19 cellular contexts compared by ENCODE assay signal in the genomic region with DNA sequence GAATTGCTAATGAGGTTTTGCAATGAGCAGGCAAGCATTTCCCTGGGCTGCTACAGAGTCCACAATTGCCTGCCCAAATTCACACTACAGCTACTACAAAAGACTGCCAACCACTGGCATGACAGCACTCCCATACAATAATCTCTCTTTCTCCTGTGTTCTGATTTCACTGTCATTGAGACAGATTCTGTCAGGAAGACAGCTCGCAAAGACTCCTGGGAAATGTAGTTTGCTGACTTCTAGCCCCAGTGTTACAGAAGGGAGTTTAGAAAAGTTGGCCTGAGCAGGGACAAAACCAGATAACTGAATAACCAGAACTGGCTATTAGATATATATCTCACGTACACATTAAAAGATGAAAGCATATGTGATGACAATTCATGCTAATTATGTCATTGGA.
"Had no signal": no experiment of that assay in that cellular context is flagged by ENCODE, and none has a peak within 500 bp of the region (broad histone marks: within the 10 kb centered on the region; RNA-seq: fewer than 3 reads in every experiment).

No MANE protein-coding gene starts in this region.

- H3K27ac ChIP-seq: foreskin keratinocyte, testis, uterus, WERI-Rb-1 had no signal

- DNase-seq: activated CD4-positive, alpha-beta T cell treated with anti-CD3 and anti-CD28 coated beads, Interleukin-2, amount 10 ng/mL, durations not matched to agents 7 days and 5 days; activated CD4-positive, CD25-positive, alpha-beta regulatory T cell treated with anti-CD3 and anti-CD28 coated beads, Interleukin-2, amount 50 U/mL, for 72 hours; activated CD8-positive, alpha-beta memory T cell treated with anti-CD3 and anti-CD28 coated beads, Interleukin-2, amount 10 ng/mL, durations not matched to agents 7 days and 5 days; activated CD8-positive, alpha-beta T cell treated with anti-CD3 and anti-CD28 coated beads for 36 hours; activated gamma-delta T cell; activated T-cell treated with anti-CD3 and anti-CD28 coated beads for 4 hours; aorta; effector CD4-positive, alpha-beta T cell; foreskin keratinocyte; glutamatergic neuron; left colon; nephron progenitor cell; stimulated activated CD4-positive, alpha-beta T cell treated with anti-CD3 and anti-CD28 coated beads, Interleukin-2, amount 100 ng/mL, for 48 hours; stimulated activated CD8-positive, alpha-beta memory T cell treated with anti-CD3 and anti-CD28 coated beads, Interleukin-4, amount 100 ng/mL, for 48 hours; stimulated activated naive B cell treated with anti-CD40 and anti-IgM and Interleukin-4, amounts not matched to agents 10 μg/mL and 1 μg/mL and 100 μg/mL, for 72 hours; testis; trophoblast cell; uterus; WERI-Rb-1 had no signal

- H3K4me3 ChIP-seq: testis, uterus had no signal

- ATAC-seq: activated CD8-positive, alpha-beta memory T cell treated with anti-CD3 and anti-CD28 coated beads, Interleukin-2, amount 10 ng/mL, durations not matched to agents 7 days and 5 days; activated CD8-positive, alpha-beta T cell treated with anti-CD3 and anti-CD28 coated beads for 36 hours; foreskin keratinocyte; left colon; stimulated activated naive B cell treated with anti-CD40 and anti-IgM and Interleukin-4, amounts not matched to agents 10 μg/mL and 1 μg/mL and 100 μg/mL, for 72 hours had no signal

- H3K9me3 ChIP-seq: testis, uterus had no signal

- H3K27me3 ChIP-seq: foreskin keratinocyte, testis, uterus had no signal

- H3K36me3 ChIP-seq: uterus, WERI-Rb-1 had no signal

- H3K4me1 ChIP-seq: foreskin keratinocyte, testis, uterus had no signal
